19 cellular contexts compared by ENCODE assay signal in the genomic region with DNA sequence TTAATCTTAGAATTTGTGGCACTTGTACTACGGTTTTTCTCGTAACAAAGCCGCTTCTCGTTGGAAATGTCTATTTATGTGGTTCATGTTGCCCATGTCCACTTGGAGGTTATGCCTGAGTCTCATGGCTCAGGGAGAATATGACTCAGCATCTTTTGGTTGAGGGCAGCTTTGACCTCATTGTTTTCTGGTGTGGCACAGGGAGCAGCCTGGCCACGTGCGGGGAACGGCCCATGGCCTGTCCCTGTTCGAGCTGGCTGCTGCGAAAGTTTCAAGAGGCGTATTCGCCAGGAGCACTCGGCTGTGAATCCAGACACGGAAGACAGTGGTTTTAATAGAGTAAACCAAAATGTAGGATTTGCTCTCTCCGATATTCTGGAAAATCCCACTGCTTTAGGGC.
DNase-seq lines count a peak whose midpoint lies in the region; ATAC-seq, FAIRE-seq and TF ChIP-seq lines count a peak whose summit lies in the region.
"Had no signal": no experiment of that assay in that cellular context is flagged by ENCODE, and none has a peak within 500 bp of the region (broad histone marks: within the 10 kb centered on the region; RNA-seq: fewer than 3 reads in every experiment).

No MANE protein-coding gene starts in this region.

- DNase-seq in H7 (peak; percentile 41), amniotic epithelial cell (ENCODE audit: low read depth) (peak; percentile 26), kidney (peak; percentile 84), stromal cell of bone marrow (ENCODE audit: low read depth) (peak; percentile 9), GF-D8 (lab: John Stamatoyannopoulos, UW) (no peak)
- DNase-seq: activated CD8-positive, alpha-beta T cell treated with anti-CD3 and anti-CD28 coated beads for 36 hours; activated T-cell treated with anti-CD3 and anti-CD28 coated beads, Interleukin-2, amount 50 U/mL, for 72 hours; AML-193; Caco-2; HCEC 1CT; head of caudate nucleus; MM.1S; NCI-H187; RPMI8226 had no signal

- H3K4me1 ChIP-seq in kidney (ENCODE audit: control insufficient read depth in 1 of 2, insufficient read depth in 1 of 2, low read depth in 1 of 2, low read length in 2 of 2), result peaks cover 0 to 14% of the 10 kb centered on the region in 2 donors
- H3K4me1 ChIP-seq: Caco-2 had no signal

- no peaks in the 10 kb centered on the region for H3K27me3 ChIP-seq in H7 (ENCODE audit: control insufficient read depth, insufficient read depth, low read length)
- H3K27me3 ChIP-seq: neutrophil had no signal

- intact Hi-C loops in kidney (cut with DNase I), result no loop called here

- no peak for FAIRE-seq in kidney (lab: Jason Lieb, UNC)

- H3K36me3 ChIP-seq in H7 (replicated peaks; ENCODE audit: control insufficient read depth, insufficient read depth, low read length), result no peaks in the 10 kb centered on the region
- H3K36me3 ChIP-seq in kidney (ENCODE audit: control insufficient read depth in 1 of 2, insufficient read depth in 2 of 2, low read length in 2 of 2), result no peaks in the 10 kb centered on the region
- H3K36me3 ChIP-seq: neutrophil had no signal

- H3K9me3 ChIP-seq in kidney (ENCODE audit: control insufficient read depth in 1 of 2, low read length in 2 of 2), result no peaks in the 10 kb centered on the region
- H3K9me3 ChIP-seq: Caco-2, neutrophil had no signal

- no peak overlapping the region for H3K4me3 ChIP-seq in H7 (ENCODE audit: insufficient read depth, low read depth, low read length)
- H3K4me3 ChIP-seq in kidney (ENCODE audit: low read length in 2 of 2), result peak overlapping the region in 1 of 2 donors; percentile 18

- ATAC-seq in HG03097 (IDR thresholded peaks at IDR 0.05; ENCODE audit: low FRiP score, unreplicated experiment), result no peak
- ATAC-seq in HG02763 (IDR thresholded peaks at IDR 0.05; ENCODE audit: unreplicated experiment), result no peak
- ATAC-seq in HG03354 (IDR thresholded peaks at IDR 0.05; ENCODE audit: poor library complexity, severe bottlenecking, unreplicated experiment), result no peak
- ATAC-seq: activated CD8-positive, alpha-beta T cell treated with anti-CD3 and anti-CD28 coated beads for 36 hours; activated T-cell treated with anti-CD3 and anti-CD28 coated beads, Interleukin-2, amount 50 U/mL, for 72 hours had no signal

- H3K9ac ChIP-seq in kidney (ENCODE audit: low read length in 2 of 2), result peak overlapping the region in 1 of 2 donors; percentile 56

- H3K27ac ChIP-seq in kidney (ENCODE audit: low read depth in 2 of 2, low read length in 2 of 2), result peak overlapping the region; percentile 79 to 88
- H3K27ac ChIP-seq: epithelial cell of prostate, neutrophil had no signal

- no peak for TF ChIP-seq CTCF in kidney (IDR thresholded peaks at IDR 0.05; ENCODE audit: borderline replicate concordance, extremely low read depth, insufficient read depth)
